In the genomic region with DNA sequence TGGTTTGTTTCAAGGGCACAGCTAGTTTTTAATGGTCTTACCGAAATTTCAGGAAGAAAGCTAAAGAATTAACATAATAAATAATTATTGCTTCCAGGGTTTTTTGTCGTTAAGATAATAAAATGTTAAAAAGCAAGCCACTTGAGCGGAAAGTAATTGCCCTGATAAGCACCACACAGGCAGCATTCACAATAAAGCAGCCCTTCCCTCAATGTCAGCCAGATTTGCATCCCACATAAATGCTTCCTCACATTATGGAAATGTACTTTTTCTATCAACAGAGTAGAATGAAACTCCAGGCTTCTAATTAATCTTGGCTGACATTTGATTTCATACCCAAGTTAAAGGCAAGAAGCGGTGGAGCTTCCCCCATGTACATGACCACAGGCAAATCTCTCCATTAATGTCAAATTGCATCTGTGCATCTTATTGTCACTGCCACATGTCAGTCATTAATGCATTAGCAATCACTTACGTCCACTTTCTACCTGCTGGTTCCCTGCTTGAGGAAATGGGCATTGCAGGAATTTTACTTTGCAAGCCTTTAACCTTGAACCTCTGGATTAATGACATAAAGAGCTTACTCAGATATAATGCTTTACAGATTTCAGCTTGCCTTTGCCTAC, we compare ENCODE assay signal across 22 cellular contexts. TPM values are rescaled to one million over a fixed set of nuclear protein-coding genes. Genes with fewer than 3 reads are reported as not detected.
DNase-seq lines count a peak whose midpoint lies in the region; ATAC-seq and TF ChIP-seq lines count a peak whose summit lies in the region.
"Had no signal": no experiment of that assay in that cellular context is flagged by ENCODE, and none has a peak within 500 bp of the region (broad histone marks: within the 10 kb centered on the region; RNA-seq: fewer than 3 reads in every experiment).

No MANE protein-coding gene starts in this region.

- H3K36me3 ChIP-seq in HEK293 (ENCODE audit: control insufficient read depth in 2 of 2, insufficient read depth in 1 of 2, low read length in 2 of 2) = no peaks in the 10 kb centered on the region
- H3K36me3 ChIP-seq in endocrine pancreas (ENCODE audit: control insufficient read depth, insufficient read depth, low read length) = no peaks in the 10 kb centered on the region
- H3K36me3 ChIP-seq in upper lobe of right lung = no peaks in the 10 kb centered on the region

- intact Hi-C loops in upper lobe of right lung (cut with DNase I) = no loop called here

- CTCF ChIA-PET in HEK293 (lab: Yijun Ruan, JAX) = interaction anchor here (0.5 to 0.7 kb wide), 3 partner anchors 158 to 672 kb away, joined by 3 read pairs; no protein-coding TSS in a partner anchor

- no peak overlapping the region for H3K9ac ChIP-seq in endocrine pancreas (ENCODE audit: control insufficient read depth, insufficient read depth, low read length)

- peak; percentile 72 to 74 for DNase-seq in NCI-H526 (lab: John Stamatoyannopoulos, UW)
- peak; percentile 65 for DNase-seq in retina
- DNase-seq in upper lobe of right lung = no peak
- DNase-seq: C1 segment of cervical spinal cord; CD4-positive, alpha-beta memory T cell; COR-L47; H9; Kasumi-1; MV-4-11; NCI-H1436 treated with DMSO at 0.1 percent for 48 hours; NCI-H187 treated with DMSO at 0.1 percent for 48 hours; NCI-H446; NCI-H524 treated with DMSO at 0.1 percent for 48 hours; SIG-M5 had no signal

- H3K27ac ChIP-seq in HEK293 (ENCODE audit: extremely low read depth, low read depth, low read length) (no peak overlapping the region), upper lobe of right lung (no peak overlapping the region)
- H3K27ac ChIP-seq: SK-N-MC had no signal

- H3K9me3 ChIP-seq in HEK293 (ENCODE audit: control insufficient read depth, insufficient read depth, low read depth, low read length) (no peaks in the 10 kb centered on the region), endocrine pancreas (ENCODE audit: control insufficient read depth, low read length) (no peaks in the 10 kb centered on the region), upper lobe of right lung (no peaks in the 10 kb centered on the region)

- TF ChIP-seq CTCF in HEK293 (tag by site-specific recombination; IDR thresholded peaks at IDR 0.05) (no peak), upper lobe of right lung (IDR thresholded peaks at IDR 0.05) (no peak)

- no peak for ATAC-seq in GM21360 (IDR thresholded peaks at IDR 0.05; ENCODE audit: unreplicated experiment)
- ATAC-seq in GM18870 (IDR thresholded peaks at IDR 0.05; ENCODE audit: unreplicated experiment) = no peak
- ATAC-seq in upper lobe of right lung = no peak
- ATAC-seq: K562 had no signal

- H3K4me1 ChIP-seq in HEK293 (ENCODE audit: control insufficient read depth, insufficient read depth, low read length) (peaks cover 22% of the 10 kb centered on the region), endocrine pancreas (ENCODE audit: control insufficient read depth, insufficient read depth, low read length) (peaks cover 10% of the 10 kb centered on the region), upper lobe of right lung (peaks cover 14% of the 10 kb centered on the region)

- POLR2A ChIA-PET in HEK293 (lab: Yijun Ruan, JAX) = interaction anchor here (0.5 to 2.0 kb wide), 3 partner anchors 14 to 26 kb away, joined by 3 to 6 read pairs (median 3); a partner anchor contains a TSS

- H3K27me3 ChIP-seq in endocrine pancreas (ENCODE audit: control insufficient read depth, insufficient read depth, low read length) (no peaks in the 10 kb centered on the region), upper lobe of right lung (no peaks in the 10 kb centered on the region)

- H3K4me3 ChIP-seq in HEK293 (ENCODE audit: low read depth, low read length) = no peak overlapping the region
- H3K4me3 ChIP-seq in endocrine pancreas (ENCODE audit: control insufficient read depth, insufficient read depth, low read length) = peak overlapping the region; percentile 14
- no peak overlapping the region for H3K4me3 ChIP-seq in upper lobe of right lung
- H3K4me3 ChIP-seq: GM23338, K562, SK-N-MC had no signal

TF ChIP-seq in HEK293, 187 proteins besides CTCF, POLR2A, EP300 and RAD21:
- TF ChIP-seq YY1 (tag by site-specific recombination; IDR thresholded peaks at IDR 0.05) (no peak), ZBTB20 (tag by site-specific recombination; IDR thresholded peaks at IDR 0.05) (no peak), ZSCAN23 (tag by site-specific recombination; IDR thresholded peaks at IDR 0.05) (no peak), FEZF1 (tag by site-specific recombination; IDR thresholded peaks at IDR 0.05) (0 out of 2 replicates have a peak, but pooled peaks have one; percentile 4)
- TF ChIP-seq, protein P1, sequence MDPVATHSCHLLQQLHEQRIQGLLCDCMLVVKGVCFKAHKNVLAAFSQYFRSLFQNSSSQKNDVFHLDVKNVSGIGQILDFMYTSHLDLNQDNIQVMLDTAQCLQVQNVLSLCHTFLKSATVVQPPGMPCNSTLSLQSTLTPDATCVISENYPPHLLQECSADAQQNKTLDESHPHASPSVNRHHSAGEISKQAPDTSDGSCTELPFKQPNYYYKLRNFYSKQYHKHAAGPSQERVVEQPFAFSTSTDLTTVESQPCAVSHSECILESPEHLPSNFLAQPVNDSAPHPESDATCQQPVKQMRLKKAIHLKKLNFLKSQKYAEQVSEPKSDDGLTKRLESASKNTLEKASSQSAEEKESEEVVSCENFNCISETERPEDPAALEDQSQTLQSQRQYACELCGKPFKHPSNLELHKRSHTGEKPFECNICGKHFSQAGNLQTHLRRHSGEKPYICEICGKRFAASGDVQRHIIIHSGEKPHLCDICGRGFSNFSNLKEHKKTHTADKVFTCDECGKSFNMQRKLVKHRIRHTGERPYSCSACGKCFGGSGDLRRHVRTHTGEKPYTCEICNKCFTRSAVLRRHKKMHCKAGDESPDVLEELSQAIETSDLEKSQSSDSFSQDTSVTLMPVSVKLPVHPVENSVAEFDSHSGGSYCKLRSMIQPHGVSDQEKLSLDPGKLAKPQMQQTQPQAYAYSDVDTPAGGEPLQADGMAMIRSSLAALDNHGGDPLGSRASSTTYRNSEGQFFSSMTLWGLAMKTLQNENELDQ (tag by site-specific recombination; IDR thresholded peaks at IDR 0.05; ENCODE audit: low read depth) = no peak
- TF ChIP-seq, protein P2, sequence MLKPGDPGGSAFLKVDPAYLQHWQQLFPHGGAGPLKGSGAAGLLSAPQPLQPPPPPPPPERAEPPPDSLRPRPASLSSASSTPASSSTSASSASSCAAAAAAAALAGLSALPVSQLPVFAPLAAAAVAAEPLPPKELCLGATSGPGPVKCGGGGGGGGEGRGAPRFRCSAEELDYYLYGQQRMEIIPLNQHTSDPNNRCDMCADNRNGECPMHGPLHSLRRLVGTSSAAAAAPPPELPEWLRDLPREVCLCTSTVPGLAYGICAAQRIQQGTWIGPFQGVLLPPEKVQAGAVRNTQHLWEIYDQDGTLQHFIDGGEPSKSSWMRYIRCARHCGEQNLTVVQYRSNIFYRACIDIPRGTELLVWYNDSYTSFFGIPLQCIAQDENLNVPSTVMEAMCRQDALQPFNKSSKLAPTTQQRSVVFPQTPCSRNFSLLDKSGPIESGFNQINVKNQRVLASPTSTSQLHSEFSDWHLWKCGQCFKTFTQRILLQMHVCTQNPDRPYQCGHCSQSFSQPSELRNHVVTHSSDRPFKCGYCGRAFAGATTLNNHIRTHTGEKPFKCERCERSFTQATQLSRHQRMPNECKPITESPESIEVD (tag by site-specific recombination; IDR thresholded peaks at IDR 0.05) = peak; percentile 70
- TF ChIP-seq, protein P3, sequence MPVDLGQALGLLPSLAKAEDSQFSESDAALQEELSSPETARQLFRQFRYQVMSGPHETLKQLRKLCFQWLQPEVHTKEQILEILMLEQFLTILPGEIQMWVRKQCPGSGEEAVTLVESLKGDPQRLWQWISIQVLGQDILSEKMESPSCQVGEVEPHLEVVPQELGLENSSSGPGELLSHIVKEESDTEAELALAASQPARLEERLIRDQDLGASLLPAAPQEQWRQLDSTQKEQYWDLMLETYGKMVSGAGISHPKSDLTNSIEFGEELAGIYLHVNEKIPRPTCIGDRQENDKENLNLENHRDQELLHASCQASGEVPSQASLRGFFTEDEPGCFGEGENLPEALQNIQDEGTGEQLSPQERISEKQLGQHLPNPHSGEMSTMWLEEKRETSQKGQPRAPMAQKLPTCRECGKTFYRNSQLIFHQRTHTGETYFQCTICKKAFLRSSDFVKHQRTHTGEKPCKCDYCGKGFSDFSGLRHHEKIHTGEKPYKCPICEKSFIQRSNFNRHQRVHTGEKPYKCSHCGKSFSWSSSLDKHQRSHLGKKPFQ (tag by site-specific recombination; IDR thresholded peaks at IDR 0.05) = no peak
TF ChIP-seq in HEK293: peak in this region for 2.

RNA-seq across cellular contexts. Expression of a gene that starts 26.2 kb away (rescaled TPM):
- 99.3 TPM for total RNA-seq in upper lobe of right lung
- total RNA-seq: A673 had no signal
